16 cellular contexts compared by ENCODE assay signal in genomic region chrX:29634516-29634915, GRCh38.
"Had no signal": no experiment of that assay in that cellular context is flagged by ENCODE, and none has a peak within 500 bp of the region (broad histone marks: within the 10 kb centered on the region; RNA-seq: fewer than 3 reads in every experiment).

No MANE protein-coding gene starts in this region.

- H3K27ac Mint-ChIP-seq: activated naive CD8-positive, alpha-beta T cell; activated T-helper 1 cell treated with anti-CD3 and anti-CD28 coated beads, Interleukin-12 subunit alpha, Interleukin-12 subunit beta, Interleukin-2, Interleukin-4 antibody, amounts not matched to agents 30 ng/mL and 10 ng/mL and 1 ng/mL, durations not matched to agents 14 hours and 24 hours and 36 hours; brain; natural killer cell treated with Interleukin-12 subunit alpha and Interleukin-12 subunit beta and Interleukin-15 and Interleukin-18, amount 100 ng/mL, for 72 hours; stimulated activated naive B cell treated with anti-CD40 and anti-IgM and Interleukin-4, amounts not matched to agents 10 μg/mL and 1 μg/mL and 100 μg/mL, for 72 hours; T-helper 17 cell had no signal

- H3K27ac ChIP-seq: colonic mucosa, lower lobe of right lung, sigmoid colon, spleen, thyroid gland, VCaP had no signal

- DNase-seq: activated CD4-positive, alpha-beta T cell treated with anti-CD3 and anti-CD28 coated beads, Interleukin-2, amount 50 U/mL, for 4 hours; activated gamma-delta T cell treated with Interleukin-2 at 50 U/mL for 16 hours; amniotic stem cell; central memory CD4-positive, alpha-beta T cell; colonic mucosa; lower lobe of right lung; sigmoid colon; spleen; stimulated activated naive B cell treated with anti-CD40 and anti-IgM and Interleukin-4, amounts not matched to agents 10 μg/mL and 1 μg/mL and 100 μg/mL, for 72 hours; T-helper 17 cell; thyroid gland had no signal

- H3K4me1 Mint-ChIP-seq: brain; stimulated activated naive B cell treated with anti-CD40 and anti-IgM and Interleukin-4, amounts not matched to agents 10 μg/mL and 1 μg/mL and 100 μg/mL, for 72 hours; T-helper 17 cell had no signal

- H3K27me3 Mint-ChIP-seq: activated naive CD8-positive, alpha-beta T cell; brain; natural killer cell treated with Interleukin-12 subunit alpha and Interleukin-12 subunit beta and Interleukin-15 and Interleukin-18, amount 100 ng/mL, for 72 hours; stimulated activated naive B cell treated with anti-CD40 and anti-IgM and Interleukin-4, amounts not matched to agents 10 μg/mL and 1 μg/mL and 100 μg/mL, for 72 hours; T-helper 17 cell had no signal

- H3K4me3 ChIP-seq: colonic mucosa, lower lobe of right lung, sigmoid colon, spleen, thyroid gland had no signal

- H3K36me3 Mint-ChIP-seq: activated naive CD8-positive, alpha-beta T cell; brain; natural killer cell treated with Interleukin-12 subunit alpha and Interleukin-12 subunit beta and Interleukin-15 and Interleukin-18, amount 100 ng/mL, for 72 hours; stimulated activated naive B cell treated with anti-CD40 and anti-IgM and Interleukin-4, amounts not matched to agents 10 μg/mL and 1 μg/mL and 100 μg/mL, for 72 hours had no signal

- H3K4me3 Mint-ChIP-seq: activated naive CD8-positive, alpha-beta T cell; activated T-helper 1 cell treated with anti-CD3 and anti-CD28 coated beads, Interleukin-12 subunit alpha, Interleukin-12 subunit beta, Interleukin-2, Interleukin-4 antibody, amounts not matched to agents 30 ng/mL and 10 ng/mL and 1 ng/mL, durations not matched to agents 14 hours and 24 hours and 36 hours; brain; natural killer cell treated with Interleukin-12 subunit alpha and Interleukin-12 subunit beta and Interleukin-15 and Interleukin-18, amount 100 ng/mL, for 72 hours; stimulated activated naive B cell treated with anti-CD40 and anti-IgM and Interleukin-4, amounts not matched to agents 10 μg/mL and 1 μg/mL and 100 μg/mL, for 72 hours; T-helper 17 cell had no signal

- H3K9me3 Mint-ChIP-seq: activated T-helper 1 cell treated with anti-CD3 and anti-CD28 coated beads, Interleukin-12 subunit alpha, Interleukin-12 subunit beta, Interleukin-2, Interleukin-4 antibody, amounts not matched to agents 30 ng/mL and 10 ng/mL and 1 ng/mL, durations not matched to agents 14 hours and 24 hours and 36 hours; brain; stimulated activated naive B cell treated with anti-CD40 and anti-IgM and Interleukin-4, amounts not matched to agents 10 μg/mL and 1 μg/mL and 100 μg/mL, for 72 hours had no signal

- ATAC-seq: lower lobe of right lung; natural killer cell treated with Interleukin-12 subunit alpha and Interleukin-12 subunit beta and Interleukin-15 and Interleukin-18, amount 100 ng/mL, for 72 hours; stimulated activated naive B cell treated with anti-CD40 and anti-IgM and Interleukin-4, amounts not matched to agents 10 μg/mL and 1 μg/mL and 100 μg/mL, for 72 hours; T-helper 17 cell had no signal

- H3K9me3 ChIP-seq: colonic mucosa, lower lobe of right lung, sigmoid colon, spleen, thyroid gland had no signal

- H3K27me3 ChIP-seq: colonic mucosa, sigmoid colon, spleen, thyroid gland had no signal

- H3K36me3 ChIP-seq: colonic mucosa, lower lobe of right lung, sigmoid colon, spleen, thyroid gland had no signal

- H3K4me1 ChIP-seq: colonic mucosa, lower lobe of right lung, sigmoid colon, spleen, thyroid gland had no signal
